In genomic region chr3:171615742-171616141, GRCh38 we compare ENCODE assay signal across 24 cellular contexts.
DNase-seq lines count a peak whose midpoint lies in the region; ATAC-seq and TF ChIP-seq lines count a peak whose summit lies in the region.
"Had no signal": no experiment of that assay in that cellular context is flagged by ENCODE, and none has a peak within 500 bp of the region (broad histone marks: within the 10 kb centered on the region; RNA-seq: fewer than 3 reads in every experiment).

No MANE protein-coding gene starts in this region.

- H3K4me3 Mint-ChIP-seq in MCF 10A (ENCODE audit: unreplicated experiment) = no peak overlapping the region
- H3K4me3 Mint-ChIP-seq: activated T-cell treated with anti-CD3 and anti-CD28 coated beads, Interleukin-2, amount 50 U/mL, for 4 hours; mesothelial cell of epicardium; natural killer cell treated with Interleukin-12 subunit alpha and Interleukin-12 subunit beta and Interleukin-15 and Interleukin-18, amount 100 ng/mL, for 72 hours had no signal

- POLR2A ChIA-PET in MCF 10A (lab: Yijun Ruan, JAX) = interaction anchor here (0.7 kb wide), 1 partner anchor 15 kb away, joined by 3 read pairs; no protein-coding TSS in a partner anchor

- BruUV-seq in MCF 10A (replicated peaks; lab: Mats Ljungman, UMichigan) = no TSS peak

- peaks cover 11% of the 10 kb centered on the region for H3K4me1 Mint-ChIP-seq in MCF 10A (ENCODE audit: insufficient read depth, unreplicated experiment)

- no peak for TF ChIP-seq CTCF in MCF 10A (IDR thresholded peaks at IDR 0.05; ENCODE audit: unreplicated experiment)
- no peak for TF ChIP-seq CTCF in breast epithelium (IDR thresholded peaks at IDR 0.05)
- TF ChIP-seq CTCF in coronary artery (IDR thresholded peaks at IDR 0.05) = no peak

- no peaks in the 10 kb centered on the region for H3K36me3 ChIP-seq in breast epithelium
- H3K36me3 ChIP-seq: HAP-1 had no signal

- H3K36me3 Mint-ChIP-seq in MCF 10A (ENCODE audit: insufficient read depth, unreplicated experiment) = peaks cover 16% of the 10 kb centered on the region
- H3K36me3 Mint-ChIP-seq: natural killer cell treated with Interleukin-12 subunit alpha and Interleukin-12 subunit beta and Interleukin-15 and Interleukin-18, amount 100 ng/mL, for 72 hours had no signal

- H3K4me1 ChIP-seq in breast epithelium = no peaks in the 10 kb centered on the region
- H3K4me1 ChIP-seq: BLaER1 treated with 17β-estradiol and CSF1 and Interleukin-3, amounts not matched to agents 10 nM and 100 nM; HAP-1; upper lobe of left lung had no signal

- H3K9me3 ChIP-seq in breast epithelium = no peaks in the 10 kb centered on the region
- H3K9me3 ChIP-seq: BLaER1 treated with 17β-estradiol and CSF1 and Interleukin-3, amounts not matched to agents 10 nM and 100 nM; HAP-1; upper lobe of left lung had no signal

- peak; percentile 51 for DNase-seq in MCF 10A (ENCODE audit: unreplicated experiment)
- DNase-seq in breast epithelium (ENCODE audit: low spot score in 2 of 2) = no peak
- DNase-seq in dedifferentiated amniotic fluid mesenchymal stem cell (ENCODE audit: extremely low spot score) = peak; percentile 17
- DNase-seq in kidney glomerular epithelial cell (lab: John Stamatoyannopoulos, UW) = peak; percentile 36
- DNase-seq in stromal cell of bone marrow (ENCODE audit: low read depth) = peak; percentile 25
- no peak for DNase-seq in coronary artery (ENCODE audit: low spot score)
- DNase-seq in putamen (ENCODE audit: low spot score) = no peak
- DNase-seq: activated CD8-positive, alpha-beta memory T cell treated with anti-CD3 and anti-CD28 coated beads for 24 hours; activated naive CD4-positive, alpha-beta T cell treated with Interleukin-2 at 50 U/mL for 16 hours; activated T-cell treated with anti-CD3 and anti-CD28 coated beads, Interleukin-2, amount 50 U/mL, for 4 hours; Calu3; EL; hippocampal formation; NCI-H1092; NCI-H2029; NCI-H510A; RPMI8226; upper lobe of left lung had no signal

- peak overlapping the region; percentile 92 for H3K27ac Mint-ChIP-seq in MCF 10A (ENCODE audit: low read depth, unreplicated experiment)
- H3K27ac Mint-ChIP-seq: mesothelial cell of epicardium; natural killer cell treated with Interleukin-12 subunit alpha and Interleukin-12 subunit beta and Interleukin-15 and Interleukin-18, amount 100 ng/mL, for 72 hours had no signal

- no peak for ATAC-seq in GM21619 (IDR thresholded peaks at IDR 0.05; ENCODE audit: unreplicated experiment)
- ATAC-seq: activated T-cell treated with anti-CD3 and anti-CD28 coated beads, Interleukin-2, amount 50 U/mL, for 4 hours; natural killer cell treated with Interleukin-12 subunit alpha and Interleukin-12 subunit beta and Interleukin-15 and Interleukin-18, amount 100 ng/mL, for 72 hours had no signal

- intact Hi-C loops in MCF 10A (cut with micrococcal nuclease) = no loop called here
- intact Hi-C loops in breast epithelium (cut with DNase I; ENCODE audit: low total_unique reads) = no loop called here

- H3K27ac ChIP-seq in breast epithelium = no peak overlapping the region
- H3K27ac ChIP-seq in coronary artery = no peak overlapping the region
- H3K27ac ChIP-seq: BLaER1 treated with 17β-estradiol and CSF1 and Interleukin-3, amounts not matched to agents 10 nM and 100 nM; KMS-11; upper lobe of left lung had no signal

- H3K27me3 ChIP-seq in breast epithelium = no peaks in the 10 kb centered on the region
- H3K27me3 ChIP-seq: BLaER1 treated with 17β-estradiol and CSF1 and Interleukin-3, amounts not matched to agents 10 nM and 100 nM; upper lobe of left lung had no signal

- no peaks in the 10 kb centered on the region for H3K9me3 Mint-ChIP-seq in MCF 10A (ENCODE audit: unreplicated experiment)
- H3K9me3 Mint-ChIP-seq: activated T-cell treated with anti-CD3 and anti-CD28 coated beads, Interleukin-2, amount 50 U/mL, for 4 hours; natural killer cell treated with Interleukin-12 subunit alpha and Interleukin-12 subunit beta and Interleukin-15 and Interleukin-18, amount 100 ng/mL, for 72 hours had no signal

- no peaks in the 10 kb centered on the region for H3K27me3 Mint-ChIP-seq in MCF 10A (ENCODE audit: insufficient read depth, unreplicated experiment)
- H3K27me3 Mint-ChIP-seq: natural killer cell treated with Interleukin-12 subunit alpha and Interleukin-12 subunit beta and Interleukin-15 and Interleukin-18, amount 100 ng/mL, for 72 hours had no signal

- H3K4me3 ChIP-seq in breast epithelium = no peak overlapping the region
- H3K4me3 ChIP-seq in coronary artery = no peak overlapping the region
- H3K4me3 ChIP-seq: BLaER1 treated with 17β-estradiol and CSF1 and Interleukin-3, amounts not matched to agents 10 nM and 100 nM; HAP-1; upper lobe of left lung had no signal

- CTCF ChIA-PET in MCF 10A (lab: Yijun Ruan, JAX) = no interaction called here

- no peak for TF ChIP-seq POLR2A in breast epithelium (IDR thresholded peaks at IDR 0.05)

Comparison
In these comparisons a context has a peak if more than half of its experiments do, and no peak if none do; other contexts are left out.
1. DNase-seq: peak in MCF 10A (single experiment), dedifferentiated amniotic fluid mesenchymal stem cell (single experiment), kidney glomerular epithelial cell (single experiment) and stromal cell of bone marrow (single experiment); none in breast epithelium (0 of 2), coronary artery (single experiment) and putamen (single experiment).